8 cellular contexts compared by ENCODE assay signal in the genomic region with DNA sequence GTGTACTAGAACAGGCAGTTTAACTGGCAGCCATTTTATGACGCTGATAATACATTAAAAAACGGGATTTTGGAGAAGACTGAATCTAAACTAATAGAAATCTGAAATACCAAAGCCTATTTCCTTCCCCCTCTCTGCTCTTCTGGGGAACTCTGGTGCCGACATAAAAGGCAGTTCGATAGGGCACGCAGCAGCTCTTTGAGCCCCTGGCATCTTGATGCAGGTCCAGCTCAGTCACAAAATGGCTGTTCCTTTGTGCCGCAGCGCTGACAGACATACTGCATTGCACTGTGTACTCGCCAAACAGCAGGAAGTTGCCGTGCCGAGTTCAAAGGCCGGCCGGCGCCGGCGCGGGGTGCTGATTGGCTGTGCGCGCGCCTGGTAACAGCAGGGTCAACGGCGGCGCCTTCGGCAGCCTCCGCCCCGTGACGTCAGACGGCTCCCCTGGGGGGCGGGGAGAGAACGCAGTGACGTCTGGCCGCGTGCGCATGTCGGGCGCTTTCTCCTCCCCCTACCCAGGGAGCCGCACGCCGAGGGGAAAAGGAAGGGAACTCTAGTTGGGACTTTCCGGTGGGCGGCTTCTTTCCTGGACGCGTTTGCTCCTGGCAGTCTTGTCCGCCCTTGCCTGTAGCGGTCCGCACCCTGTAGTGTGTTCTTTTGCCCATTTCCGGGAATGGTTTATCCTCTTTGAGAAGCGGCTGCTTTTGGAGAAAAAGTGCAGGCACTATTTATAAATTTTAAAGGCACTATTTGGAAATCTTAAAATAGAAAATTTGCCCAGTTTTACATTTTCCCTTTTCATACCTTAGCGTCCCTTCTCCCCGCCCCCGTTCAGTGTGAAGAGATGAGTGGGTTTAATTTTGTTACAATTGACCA. TPM values are rescaled to one million over a fixed set of nuclear protein-coding genes. Genes with fewer than 3 reads are reported as not detected.
A peak's percentile ranks its signal among the peaks of the same experiment; 100 is the strongest.
DNase-seq lines count a peak whose midpoint lies in the region; ATAC-seq and TF ChIP-seq lines count a peak whose summit lies in the region.

No MANE protein-coding gene starts in this region.

- ATAC-seq in HG02884 (IDR thresholded peaks at IDR 0.05; ENCODE audit: unreplicated experiment) (peak; percentile 72), upper lobe of right lung (peak; percentile 96)

- peaks cover 8% of the 10 kb centered on the region for H3K36me3 ChIP-seq in left ventricle myocardium inferior
- peaks cover 7% of the 10 kb centered on the region for H3K36me3 ChIP-seq in upper lobe of right lung

- H3K9me3 ChIP-seq in left ventricle myocardium inferior (replicated peaks) (no peaks in the 10 kb centered on the region), upper lobe of right lung (no peaks in the 10 kb centered on the region)

- DNase-seq in NCI-H146 treated with DMSO at 0.1 percent for 48 hours (lab: John Stamatoyannopoulos, UW; ENCODE audit: unreplicated experiment) (peak; percentile 98), T-helper 1 cell (peak; percentile 97 to 100 (median 98)), amniotic stem cell (lab: John Stamatoyannopoulos, UW) (peak; percentile 97), left ventricle myocardium inferior (peak; percentile 99), posterior vena cava (ENCODE audit: low spot score) (peak; percentile 100), upper lobe of right lung (peak; percentile 99)

- intact Hi-C loops in left ventricle myocardium inferior (cut with micrococcal nuclease): loop anchor here (5.0 kb wide), 1 partner anchor 92 kb away; no protein-coding TSS in a partner anchor
- intact Hi-C loops in posterior vena cava (cut with DNase I): loop anchor here (5.0 kb wide), 1 partner anchor 97 kb away; no protein-coding TSS in a partner anchor
- intact Hi-C loops in upper lobe of right lung (cut with DNase I): no loop called here

- peak; percentile 79 for TF ChIP-seq POLR2A in GM15510 (IDR thresholded peaks at IDR 0.05; ENCODE audit: borderline replicate concordance, extremely low read depth, insufficient read length)

- peaks cover 89% of the 10 kb centered on the region for H3K4me1 ChIP-seq in left ventricle myocardium inferior
- H3K4me1 ChIP-seq in upper lobe of right lung: peaks cover 43% of the 10 kb centered on the region

- H3K27ac ChIP-seq in left ventricle myocardium inferior (replicated peaks): peak overlapping the region; percentile 95
- H3K27ac ChIP-seq in upper lobe of right lung: peak overlapping the region; percentile 99

- H3K4me3 ChIP-seq in left ventricle myocardium inferior (peak overlapping the region; percentile 74), upper lobe of right lung (peak overlapping the region; percentile 67)

- H3K27me3 ChIP-seq in left ventricle myocardium inferior (ENCODE audit: low read depth) (no peaks in the 10 kb centered on the region), upper lobe of right lung (no peaks in the 10 kb centered on the region)

- TF ChIP-seq CTCF in left ventricle myocardium inferior (IDR thresholded peaks at IDR 0.05; ENCODE audit: borderline replicate concordance): no peak
- no peak for TF ChIP-seq CTCF in upper lobe of right lung (IDR thresholded peaks at IDR 0.05)

RNA-seq across cellular contexts. Expression of gene CHD2, which starts 4.1 kb away (rescaled TPM):
- total RNA-seq in left ventricle myocardium inferior: 41.3 TPM
- total RNA-seq in posterior vena cava: 100 to 1,000 TPM in 1 of 2 donors, 10 to 100 TPM in 1; 94.5 to 104 TPM
- total RNA-seq in upper lobe of right lung: 161 TPM

Comparison
In these comparisons a context has a peak if more than half of its experiments do, and no peak if none do; other contexts are left out.
1. Peak in every context shown above with its lines: DNase-seq, ATAC-seq, H3K4me3 ChIP-seq and H3K27ac ChIP-seq.